ENCODE assay signal across 8 cellular contexts in the genomic region with DNA sequence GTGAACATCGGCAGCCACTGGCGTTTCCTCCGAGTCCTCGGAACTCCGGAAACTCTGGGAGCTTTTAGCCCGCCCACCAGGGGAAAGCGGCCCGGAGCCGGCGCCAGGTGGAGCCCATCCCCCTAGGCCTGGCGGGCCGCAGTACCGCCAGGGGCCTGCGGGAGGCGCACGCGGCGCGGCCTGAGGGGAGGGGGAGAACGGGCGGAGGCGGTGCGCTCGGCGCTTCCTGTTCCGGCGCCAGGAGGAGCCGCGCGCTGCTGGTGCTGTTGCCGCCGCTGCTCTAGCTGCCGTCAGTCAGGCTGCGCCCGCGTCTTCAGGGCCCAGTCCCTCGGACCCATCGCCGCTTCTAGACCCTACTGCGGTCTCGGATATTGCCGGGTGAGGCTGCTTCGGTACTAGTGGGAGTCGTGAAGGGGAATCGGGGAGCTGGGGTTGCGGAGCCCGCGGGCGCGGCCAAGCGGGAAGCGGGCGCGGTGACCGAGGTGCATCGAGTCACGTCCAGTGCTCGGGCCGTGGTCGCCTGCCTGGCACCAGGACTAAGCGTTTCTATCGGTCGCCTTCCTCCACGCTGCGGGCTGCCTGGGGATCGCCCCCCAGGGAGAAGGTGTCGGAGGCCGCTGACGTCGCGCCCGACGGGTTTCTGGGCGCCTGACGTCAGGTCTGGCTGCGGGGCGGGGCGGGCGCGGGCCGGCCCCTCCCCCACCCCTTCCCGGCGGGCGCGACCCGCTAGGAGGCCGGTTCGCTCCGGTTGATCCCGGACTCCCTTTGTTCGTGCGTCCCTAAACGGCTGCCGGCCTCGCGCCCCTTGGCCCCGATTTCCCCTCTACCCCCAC. TPM values are rescaled to one million over a fixed set of nuclear protein-coding genes. Genes with fewer than 3 reads are reported as not detected.
DNase-seq lines count a peak whose midpoint lies in the region; ATAC-seq and TF ChIP-seq lines count a peak whose summit lies in the region.

A gene (plus strand): TSS at position 222 of the 833 bp plus-strand sequence. CDS start 10,037 bp downstream, outside the sequence.

- peaks cover 0 to 3% of the 10 kb centered on the region in 2 donors for H3K36me3 ChIP-seq in vagina

- DNase-seq in NCI-H1694 treated with DMSO at 0.1 percent for 48 hours (lab: John Stamatoyannopoulos, UW) (peak; percentile 89), T-helper 17 cell (peak; percentile 90 to 97 (median 92)), right cardiac atrium (peak; percentile 92 to 97 (median 96)), putamen (ENCODE audit: low spot score) (peak; percentile 90), vagina (ENCODE audit: extremely low spot score in 2 of 2) (peak in 1 of 2 donors; percentile 97)

- WGBS in right cardiac atrium = under 1% methylated on average over 97 of the region's 97 CpGs

- peak; percentile 96 to 100 (median 98) for TF ChIP-seq CTCF in vagina (IDR thresholded peaks at IDR 0.05)

- TF ChIP-seq POLR2A in GM15510 (IDR thresholded peaks at IDR 0.05; ENCODE audit: borderline replicate concordance, extremely low read depth, insufficient read length) (peak; percentile 97), vagina (IDR thresholded peaks at IDR 0.05) (peak in 1 of 2 donors; percentile 99)

- peak; percentile 94 for ATAC-seq in HG02885 (IDR thresholded peaks at IDR 0.05; ENCODE audit: poor library complexity, unreplicated experiment)
- ATAC-seq in T-helper 17 cell = peak; percentile 94
- peak; percentile 97 to 98 for ATAC-seq in right cardiac atrium

- H3K27me3 Mint-ChIP-seq in T-helper 17 cell = no peaks in the 10 kb centered on the region

- peaks cover 29% of the 10 kb centered on the region for H3K4me1 Mint-ChIP-seq in T-helper 17 cell

- H3K4me1 ChIP-seq in right cardiac atrium (ENCODE audit: control insufficient read depth, insufficient read depth, low read length) (peaks cover 3% of the 10 kb centered on the region), vagina (peaks cover 51% of the 10 kb centered on the region)

- H3K36me3 Mint-ChIP-seq in T-helper 17 cell (ENCODE audit: low read depth) = peaks cover 4% of the 10 kb centered on the region

- intact Hi-C loops in right cardiac atrium (cut with DNase I) = no loop called here
- intact Hi-C loops in vagina (cut with DNase I) = loop anchor here (1.0 to 10.0 kb wide), 2 partner anchors 38 to 73 kb away; a partner anchor contains a TSS

- H3K4me3 ChIP-seq in right cardiac atrium (ENCODE audit: low read length) = peak within 1 kb of the TSS; percentile 62
- H3K4me3 ChIP-seq in vagina = peak within 1 kb of the TSS; percentile 85 to 97

- H3K9me3 ChIP-seq in T-helper 17 cell (ENCODE audit: control insufficient read depth, low read length, poor library complexity, severe bottlenecking) (no peaks in the 10 kb centered on the region), right cardiac atrium (ENCODE audit: control insufficient read depth, low read length) (no peaks in the 10 kb centered on the region), vagina (no peaks in the 10 kb centered on the region)

- H3K27me3 ChIP-seq in right cardiac atrium (ENCODE audit: control insufficient read depth, insufficient read depth) (no peaks in the 10 kb centered on the region), vagina (no peaks in the 10 kb centered on the region)

- H3K4me3 Mint-ChIP-seq in T-helper 17 cell = peak within 1 kb of the TSS; percentile 90

- H3K27ac Mint-ChIP-seq in T-helper 17 cell = peak within 1 kb of the TSS; percentile 93

- H3K27ac ChIP-seq in angular gyrus (ENCODE audit: low read depth, low read length) (peak within 1 kb of the TSS; percentile 98), right cardiac atrium (ENCODE audit: low read length) (peak within 1 kb of the TSS; percentile 95), vagina (peak within 1 kb of the TSS; percentile 99)

RNA-seq across cellular contexts. Expression of the gene that starts here (rescaled TPM):
- total RNA-seq in T-helper 17 cell = 100 to 1,000 TPM; 154 to 176 TPM
- 10 to 100 TPM; 55.7 to 96.4 (median 68.3) TPM for total RNA-seq in right cardiac atrium
- 31.4 TPM for polyA plus RNA-seq in right cardiac atrium
- total RNA-seq in vagina = 39.3 TPM
